14 cellular contexts compared by ENCODE assay signal in the genomic region with DNA sequence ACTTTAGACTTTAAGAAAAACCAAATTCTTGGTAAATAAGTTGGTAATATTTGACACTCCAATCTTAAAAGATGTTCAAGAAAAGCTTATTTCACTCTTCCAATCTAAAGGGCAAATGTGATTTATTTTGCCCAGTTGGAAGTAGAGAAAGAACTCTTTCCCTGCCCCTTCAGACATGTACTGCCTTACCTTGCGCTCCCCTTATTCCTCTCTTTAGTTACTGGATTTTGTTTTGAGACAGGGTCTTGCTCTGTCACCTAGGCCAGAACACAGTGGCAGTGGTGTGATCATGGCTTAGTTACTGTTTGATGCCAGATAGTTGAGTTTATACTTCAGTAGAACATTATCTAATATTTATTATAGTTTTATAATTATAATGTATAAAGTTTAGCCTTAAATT. TPM values are rescaled to one million over a fixed set of nuclear protein-coding genes. Genes with fewer than 3 reads are reported as not detected.
A peak's percentile ranks its signal among the peaks of the same experiment; 100 is the strongest.
DNase-seq lines count a peak whose midpoint lies in the region; ATAC-seq and TF ChIP-seq lines count a peak whose summit lies in the region.
"Had no signal": no experiment of that assay in that cellular context is flagged by ENCODE, and none has a peak within 500 bp of the region (broad histone marks: within the 10 kb centered on the region; RNA-seq: fewer than 3 reads in every experiment).

No MANE protein-coding gene starts in this region.

- TF ChIP-seq POLR2A in GM18505 (IDR thresholded peaks at IDR 0.05; ENCODE audit: borderline replicate concordance, extremely low read depth, insufficient read depth, insufficient read length) = no peak

- H3K27ac Mint-ChIP-seq in activated naive CD4-positive, alpha-beta T cell treated with anti-CD3 and anti-CD28 coated beads for 36 hours = peak overlapping the region; percentile 69
- no peak overlapping the region for H3K27ac Mint-ChIP-seq in activated naive CD4-positive, alpha-beta T cell treated with anti-CD3 and anti-CD28 coated beads, Interleukin-2, amount 10 ng/mL, durations not matched to agents 7 days and 5 days
- H3K27ac Mint-ChIP-seq in activated naive CD8-positive, alpha-beta T cell = peak overlapping the region; percentile 90
- H3K27ac Mint-ChIP-seq in stimulated activated effector memory CD8-positive, alpha-beta T cell treated with anti-CD3 and anti-CD28 coated beads, Interleukin-12 subunit alpha, Interleukin-12 subunit beta, amount 100 ng/mL, for 72 hours = peak overlapping the region; percentile 52
- no peak overlapping the region for H3K27ac Mint-ChIP-seq in osteocyte (ENCODE audit: unreplicated experiment)
- H3K27ac Mint-ChIP-seq: type B pancreatic cell had no signal

- intact Hi-C loops in activated naive CD4-positive, alpha-beta T cell treated with anti-CD3 and anti-CD28 coated beads for 36 hours (cut with micrococcal nuclease) = loop anchor here (1.0 kb wide), 2 partner anchors 11 to 27 kb away; no protein-coding TSS in a partner anchor
- intact Hi-C loops in posterior cingulate gyrus (cut with DNase I) = no loop called here

- H3K4me3 Mint-ChIP-seq in activated naive CD4-positive, alpha-beta T cell treated with anti-CD3 and anti-CD28 coated beads for 36 hours = no peak overlapping the region
- H3K4me3 Mint-ChIP-seq in activated naive CD4-positive, alpha-beta T cell treated with anti-CD3 and anti-CD28 coated beads, Interleukin-2, amount 10 ng/mL, durations not matched to agents 7 days and 5 days = no peak overlapping the region
- H3K4me3 Mint-ChIP-seq in activated naive CD8-positive, alpha-beta T cell = peak overlapping the region; percentile 60
- H3K4me3 Mint-ChIP-seq in stimulated activated effector memory CD8-positive, alpha-beta T cell treated with anti-CD3 and anti-CD28 coated beads, Interleukin-12 subunit alpha, Interleukin-12 subunit beta, amount 100 ng/mL, for 72 hours = no peak overlapping the region
- no peak overlapping the region for H3K4me3 Mint-ChIP-seq in osteocyte (ENCODE audit: unreplicated experiment)
- H3K4me3 Mint-ChIP-seq: stimulated activated naive CD8-positive, alpha-beta T cell treated with anti-CD3 and anti-CD28 coated beads, Interleukin-15, amount 100 ng/mL, for 72 hours; type B pancreatic cell had no signal

- DNase-seq in activated naive CD4-positive, alpha-beta T cell treated with anti-CD3 and anti-CD28 coated beads for 36 hours = no peak
- no peak for DNase-seq in activated naive CD4-positive, alpha-beta T cell treated with anti-CD3 and anti-CD28 coated beads, Interleukin-2, amount 10 ng/mL, durations not matched to agents 7 days and 5 days
- DNase-seq in stimulated activated effector memory CD8-positive, alpha-beta T cell treated with anti-CD3 and anti-CD28 coated beads, Interleukin-12 subunit alpha, Interleukin-12 subunit beta, amount 100 ng/mL, for 72 hours (ENCODE audit: low spot score in 2 of 2) = no peak
- no peak for DNase-seq in posterior cingulate gyrus
- no peak for DNase-seq in NCI-H1930 (lab: John Stamatoyannopoulos, UW)
- no peak for DNase-seq in osteocyte (ENCODE audit: extremely low spot score, unreplicated experiment)
- DNase-seq: NCI-H1092; NCI-H69; SIG-M5; stimulated activated naive CD8-positive, alpha-beta T cell treated with anti-CD3 and anti-CD28 coated beads, Interleukin-15, amount 100 ng/mL, for 72 hours had no signal

- H3K4me1 Mint-ChIP-seq in activated naive CD4-positive, alpha-beta T cell treated with anti-CD3 and anti-CD28 coated beads for 36 hours (ENCODE audit: low read depth) = peaks cover 43% of the 10 kb centered on the region
- H3K4me1 Mint-ChIP-seq in activated naive CD4-positive, alpha-beta T cell treated with anti-CD3 and anti-CD28 coated beads, Interleukin-2, amount 10 ng/mL, durations not matched to agents 7 days and 5 days = peaks cover 14% of the 10 kb centered on the region
- H3K4me1 Mint-ChIP-seq in activated naive CD8-positive, alpha-beta T cell (ENCODE audit: low read depth) = peaks cover 39% of the 10 kb centered on the region
- H3K4me1 Mint-ChIP-seq in stimulated activated effector memory CD8-positive, alpha-beta T cell treated with anti-CD3 and anti-CD28 coated beads, Interleukin-12 subunit alpha, Interleukin-12 subunit beta, amount 100 ng/mL, for 72 hours = peaks cover 28% of the 10 kb centered on the region
- H3K4me1 Mint-ChIP-seq in osteocyte (ENCODE audit: unreplicated experiment) = peaks cover 23% of the 10 kb centered on the region

- CTCF ChIA-PET in activated naive CD4-positive, alpha-beta T cell treated with anti-CD3 and anti-CD28 coated beads for 36 hours (lab: Charles Lee) = no interaction called here
- CTCF ChIA-PET in activated naive CD4-positive, alpha-beta T cell treated with anti-CD3 and anti-CD28 coated beads, Interleukin-2, amount 10 ng/mL, durations not matched to agents 7 days and 5 days (lab: Charles Lee) = no interaction called here

- H3K27me3 Mint-ChIP-seq in activated naive CD4-positive, alpha-beta T cell treated with anti-CD3 and anti-CD28 coated beads for 36 hours (ENCODE audit: low read depth) = no peaks in the 10 kb centered on the region
- H3K27me3 Mint-ChIP-seq in activated naive CD4-positive, alpha-beta T cell treated with anti-CD3 and anti-CD28 coated beads, Interleukin-2, amount 10 ng/mL, durations not matched to agents 7 days and 5 days = no peaks in the 10 kb centered on the region
- no peaks in the 10 kb centered on the region for H3K27me3 Mint-ChIP-seq in activated naive CD8-positive, alpha-beta T cell
- no peaks in the 10 kb centered on the region for H3K27me3 Mint-ChIP-seq in osteocyte (ENCODE audit: unreplicated experiment)
- H3K27me3 Mint-ChIP-seq: stimulated activated naive CD8-positive, alpha-beta T cell treated with anti-CD3 and anti-CD28 coated beads, Interleukin-15, amount 100 ng/mL, for 72 hours; type B pancreatic cell had no signal

- H3K36me3 Mint-ChIP-seq in activated naive CD4-positive, alpha-beta T cell treated with anti-CD3 and anti-CD28 coated beads for 36 hours (ENCODE audit: low read depth) = peaks cover 47% of the 10 kb centered on the region
- H3K36me3 Mint-ChIP-seq in activated naive CD4-positive, alpha-beta T cell treated with anti-CD3 and anti-CD28 coated beads, Interleukin-2, amount 10 ng/mL, durations not matched to agents 7 days and 5 days = peaks cover 57% of the 10 kb centered on the region
- H3K36me3 Mint-ChIP-seq in activated naive CD8-positive, alpha-beta T cell = peaks cover 16% of the 10 kb centered on the region
- no peaks in the 10 kb centered on the region for H3K36me3 Mint-ChIP-seq in stimulated activated effector memory CD8-positive, alpha-beta T cell treated with anti-CD3 and anti-CD28 coated beads, Interleukin-12 subunit alpha, Interleukin-12 subunit beta, amount 100 ng/mL, for 72 hours
- H3K36me3 Mint-ChIP-seq in osteocyte (ENCODE audit: unreplicated experiment) = peaks cover 48% of the 10 kb centered on the region

- TF ChIP-seq CTCF in osteocyte (IDR thresholded peaks at IDR 0.05) = no peak

- no peaks in the 10 kb centered on the region for H3K9me3 Mint-ChIP-seq in activated naive CD4-positive, alpha-beta T cell treated with anti-CD3 and anti-CD28 coated beads for 36 hours
- H3K9me3 Mint-ChIP-seq in activated naive CD4-positive, alpha-beta T cell treated with anti-CD3 and anti-CD28 coated beads, Interleukin-2, amount 10 ng/mL, durations not matched to agents 7 days and 5 days = no peaks in the 10 kb centered on the region
- H3K9me3 Mint-ChIP-seq in activated naive CD8-positive, alpha-beta T cell (ENCODE audit: low read depth) = no peaks in the 10 kb centered on the region
- no peaks in the 10 kb centered on the region for H3K9me3 Mint-ChIP-seq in stimulated activated effector memory CD8-positive, alpha-beta T cell treated with anti-CD3 and anti-CD28 coated beads, Interleukin-12 subunit alpha, Interleukin-12 subunit beta, amount 100 ng/mL, for 72 hours
- H3K9me3 Mint-ChIP-seq in osteocyte (ENCODE audit: unreplicated experiment) = no peaks in the 10 kb centered on the region
- H3K9me3 Mint-ChIP-seq: stimulated activated naive CD8-positive, alpha-beta T cell treated with anti-CD3 and anti-CD28 coated beads, Interleukin-15, amount 100 ng/mL, for 72 hours; type B pancreatic cell had no signal

- peak; percentile 16 for ATAC-seq in GM18505 (IDR thresholded peaks at IDR 0.05; ENCODE audit: unreplicated experiment)
- ATAC-seq in stimulated activated effector memory CD8-positive, alpha-beta T cell treated with anti-CD3 and anti-CD28 coated beads, Interleukin-12 subunit alpha, Interleukin-12 subunit beta, amount 100 ng/mL, for 72 hours = no peak
- ATAC-seq: HCT116 had no signal

RNA-seq across cellular contexts. Expression of gene FUBP1, which starts 27.5 kb away (rescaled TPM):
- 100 to 1,000 TPM; 243 to 244 TPM for total RNA-seq in activated naive CD4-positive, alpha-beta T cell treated with anti-CD3 and anti-CD28 coated beads for 36 hours
- total RNA-seq in osteocyte = 123 and 126 TPM in 2 replicates

RNA-seq across cellular contexts. Expression of gene DNAJB4, which starts 53.4 kb away (rescaled TPM):
- total RNA-seq in activated naive CD4-positive, alpha-beta T cell treated with anti-CD3 and anti-CD28 coated beads for 36 hours = 10 to 100 TPM in 1 of 2 experiments, 1 to 10 TPM in 1; 9.7 to 10.4 TPM
- total RNA-seq in osteocyte = 89.2 and 95.8 TPM in 2 replicates

Comparison
In these comparisons a context has a peak if more than half of its experiments do, and no peak if none do; other contexts are left out.
1. H3K27ac Mint-ChIP-seq: peak in activated naive CD4-positive, alpha-beta T cell treated with anti-CD3 and anti-CD28 coated beads for 36 hours (single experiment), activated naive CD8-positive, alpha-beta T cell (single experiment) and stimulated activated effector memory CD8-positive, alpha-beta T cell treated with anti-CD3 and anti-CD28 coated beads, Interleukin-12 subunit alpha, Interleukin-12 subunit beta, amount 100 ng/mL, for 72 hours (single experiment); none in activated naive CD4-positive, alpha-beta T cell treated with anti-CD3 and anti-CD28 coated beads, Interleukin-2, amount 10 ng/mL, durations not matched to agents 7 days and 5 days (single experiment) and osteocyte (single experiment).